ENCODE assay signal across 17 cellular contexts in genomic region chr12:53031616-53032015, GRCh38. TPM values are rescaled to one million over a fixed set of nuclear protein-coding genes. Genes with fewer than 3 reads are reported as not detected.
DNase-seq lines count a peak whose midpoint lies in the region; ATAC-seq and TF ChIP-seq lines count a peak whose summit lies in the region.
"Had no signal": no experiment of that assay in that cellular context is flagged by ENCODE, and none has a peak within 500 bp of the region (broad histone marks: within the 10 kb centered on the region; RNA-seq: fewer than 3 reads in every experiment).

No MANE protein-coding gene starts in this region.

- intact Hi-C loops in left colon (cut with DNase I, micrococcal nuclease) = no loop called here
- intact Hi-C loops in transverse colon (cut with DNase I; ENCODE audit: low total_unique reads) = no loop called here
- intact Hi-C loops in lower lobe of right lung (cut with DNase I) = no loop called here

- in situ Hi-C loops in transverse colon (cut with MboI; ENCODE audit: low pct_ligation_motif_present in 1 of 4, low pct_unique_long_range_greater_than_20kb in 1 of 4, low sequenced_read_pairs in 3 of 4) = no loop called here

- TF ChIP-seq EP300 in transverse colon (IDR thresholded peaks at IDR 0.05; ENCODE audit: low read depth) = no peak

- TF ChIP-seq CTCF in RWPE2 (IDR thresholded peaks at IDR 0.05; ENCODE audit: poor library complexity, severe bottlenecking) = peak; percentile 7
- peak in 2 of 5 experiments; percentile 19 to 21 for TF ChIP-seq CTCF in transverse colon (IDR thresholded peaks at IDR 0.05)
- no peak for TF ChIP-seq CTCF in lower lobe of right lung (IDR thresholded peaks at IDR 0.05)

- 49 to 58% methylated on average over 3 of the region's 3 CpGs for WGBS in transverse colon (ENCODE audit: low coverage in 1 of 2), 2 donors

- H3K27ac Mint-ChIP-seq in activated naive CD8-positive, alpha-beta T cell treated with anti-CD3 and anti-CD28 coated beads, Interleukin-2, amount 50 U/mL, for 24 hours = no peak overlapping the region
- no peak overlapping the region for H3K27ac Mint-ChIP-seq in activated naive CD8-positive, alpha-beta T cell treated with anti-CD3 and anti-CD28 coated beads for 36 hours

- TF ChIP-seq POLR2A in transverse colon (IDR thresholded peaks at IDR 0.05) = no peak

- H3K4me1 Mint-ChIP-seq in activated naive CD8-positive, alpha-beta T cell treated with anti-CD3 and anti-CD28 coated beads, Interleukin-2, amount 50 U/mL, for 24 hours = peaks cover 10% of the 10 kb centered on the region
- H3K4me1 Mint-ChIP-seq in activated naive CD8-positive, alpha-beta T cell treated with anti-CD3 and anti-CD28 coated beads for 36 hours = peaks cover 12% of the 10 kb centered on the region

- H3K36me3 Mint-ChIP-seq in activated naive CD8-positive, alpha-beta T cell treated with anti-CD3 and anti-CD28 coated beads, Interleukin-2, amount 50 U/mL, for 24 hours (ENCODE audit: low read depth) = peaks cover 74% of the 10 kb centered on the region
- peaks cover 46% of the 10 kb centered on the region for H3K36me3 Mint-ChIP-seq in activated naive CD8-positive, alpha-beta T cell treated with anti-CD3 and anti-CD28 coated beads for 36 hours

- H3K9me3 Mint-ChIP-seq in activated naive CD8-positive, alpha-beta T cell treated with anti-CD3 and anti-CD28 coated beads, Interleukin-2, amount 50 U/mL, for 24 hours = no peaks in the 10 kb centered on the region
- no peaks in the 10 kb centered on the region for H3K9me3 Mint-ChIP-seq in activated naive CD8-positive, alpha-beta T cell treated with anti-CD3 and anti-CD28 coated beads for 36 hours

- H3K4me1 ChIP-seq in RWPE2 (ENCODE audit: insufficient read depth, poor library complexity, severe bottlenecking) = no peaks in the 10 kb centered on the region
- H3K4me1 ChIP-seq in transverse colon = peaks cover 0 to 7% (median 0%) of the 10 kb centered on the region in 4 donors
- no peaks in the 10 kb centered on the region for H3K4me1 ChIP-seq in lower lobe of right lung
- H3K4me1 ChIP-seq: Caco-2 had no signal

- H3K27ac ChIP-seq in RWPE2 (ENCODE audit: poor library complexity, severe bottlenecking) (no peak overlapping the region), transverse colon (peak overlapping the region in 3 of 4 donors; percentile 4 to 31 (median 16)), lower lobe of right lung (no peak overlapping the region)
- H3K27ac ChIP-seq: PC-9 had no signal

- no peaks in the 10 kb centered on the region for H3K9me3 ChIP-seq in RWPE2 (ENCODE audit: severe bottlenecking)
- H3K9me3 ChIP-seq in transverse colon = no peaks in the 10 kb centered on the region
- H3K9me3 ChIP-seq in lower lobe of right lung = no peaks in the 10 kb centered on the region
- H3K9me3 ChIP-seq: Caco-2 had no signal

- no peaks in the 10 kb centered on the region for H3K27me3 Mint-ChIP-seq in activated naive CD8-positive, alpha-beta T cell treated with anti-CD3 and anti-CD28 coated beads, Interleukin-2, amount 50 U/mL, for 24 hours
- H3K27me3 Mint-ChIP-seq in activated naive CD8-positive, alpha-beta T cell treated with anti-CD3 and anti-CD28 coated beads for 36 hours = no peaks in the 10 kb centered on the region

- H3K36me3 ChIP-seq in RWPE2 (ENCODE audit: low read depth) (peaks cover 96% of the 10 kb centered on the region), transverse colon (peaks cover 0 to 71% (median 32%) of the 10 kb centered on the region in 4 donors), lower lobe of right lung (peaks cover 98% of the 10 kb centered on the region)

- H3K27me3 ChIP-seq in RWPE2 (ENCODE audit: insufficient read depth, poor library complexity, severe bottlenecking) (no peaks in the 10 kb centered on the region), transverse colon (no peaks in the 10 kb centered on the region), lower lobe of right lung (ENCODE audit: low read depth) (no peaks in the 10 kb centered on the region)

- DNase-seq in activated naive CD8-positive, alpha-beta T cell treated with anti-CD3 and anti-CD28 coated beads, Interleukin-2, amount 50 U/mL, for 24 hours = no peak
- no peak for DNase-seq in activated naive CD8-positive, alpha-beta T cell treated with anti-CD3 and anti-CD28 coated beads for 36 hours
- DNase-seq in RWPE2 (ENCODE audit: low spot score) (no peak), left colon (no peak), transverse colon (no peak), lower lobe of right lung (no peak), NCI-H510A (lab: John Stamatoyannopoulos, UW) (no peak)
- DNase-seq: ACHN, AML-193, Caco-2, DMS153, GOT3, NCI-H187, NCI-H2171, NCI-H446, PC-9 had no signal

- ATAC-seq in activated naive CD8-positive, alpha-beta T cell treated with anti-CD3 and anti-CD28 coated beads, Interleukin-2, amount 50 U/mL, for 24 hours = peak; percentile 31
- ATAC-seq in RWPE2 (ENCODE audit: low read depth) (peak; percentile 48; the same call in 1 of the 3 replicates), left colon (peak; percentile 91), HG03571 (IDR thresholded peaks at IDR 0.05; ENCODE audit: unreplicated experiment) (no peak), lower lobe of right lung (no peak)

- no peak overlapping the region for H3K4me3 Mint-ChIP-seq in activated naive CD8-positive, alpha-beta T cell treated with anti-CD3 and anti-CD28 coated beads, Interleukin-2, amount 50 U/mL, for 24 hours
- H3K4me3 Mint-ChIP-seq in activated naive CD8-positive, alpha-beta T cell treated with anti-CD3 and anti-CD28 coated beads for 36 hours = no peak overlapping the region

- H3K4me3 ChIP-seq in RWPE2 (ENCODE audit: severe bottlenecking) (no peak overlapping the region), transverse colon (no peak overlapping the region), lower lobe of right lung (no peak overlapping the region)
- H3K4me3 ChIP-seq: PC-9 had no signal

RNA-seq across cellular contexts. Expression of gene TNS2, which starts 18.2 kb away (rescaled TPM):
- total RNA-seq in activated naive CD8-positive, alpha-beta T cell treated with anti-CD3 and anti-CD28 coated beads for 36 hours = 1 to 10 TPM; 1.5 to 2.6 TPM
- total RNA-seq in left colon = 10 to 100 TPM; 31.4 to 35.6 TPM
- total RNA-seq in transverse colon = 100 to 1,000 TPM in 2 of 4 donors, 10 to 100 TPM in 2; 48.2 to 397 (median 169) TPM
- total RNA-seq in lower lobe of right lung = 186 TPM

RNA-seq across cellular contexts. Expression of gene EIF4B, which starts 25.4 kb away (rescaled TPM):
- total RNA-seq in activated naive CD8-positive, alpha-beta T cell treated with anti-CD3 and anti-CD28 coated beads for 36 hours = 100 to 1,000 TPM; 704 to 720 TPM
- total RNA-seq in left colon = 100 to 1,000 TPM; 355 to 389 TPM
- 100 to 1,000 TPM; 175 to 383 (median 261) TPM for total RNA-seq in transverse colon
- total RNA-seq in lower lobe of right lung = 453 TPM

RNA-seq across cellular contexts. Expression of gene SPRYD3, which starts 47.6 kb away (rescaled TPM):
- 10 to 100 TPM; 23.5 to 25.7 TPM for total RNA-seq in activated naive CD8-positive, alpha-beta T cell treated with anti-CD3 and anti-CD28 coated beads for 36 hours
- total RNA-seq in left colon (10 to 100 TPM; 30.7 to 34.9 TPM), transverse colon (10 to 100 TPM; 10.1 to 27.0 (median 21.9) TPM), lower lobe of right lung (47.9 TPM)

Comparison
In these comparisons a context has a peak if more than half of its experiments do, and no peak if none do; other contexts are left out.
1. ATAC-seq: peak in activated naive CD8-positive, alpha-beta T cell treated with anti-CD3 and anti-CD28 coated beads, Interleukin-2, amount 50 U/mL, for 24 hours (single experiment), RWPE2 (single experiment) and left colon (single experiment); none in HG03571 (single experiment) and lower lobe of right lung (0 of 2).
2. H3K27ac ChIP-seq: peak in transverse colon (3 of 4); none in RWPE2 (single experiment) and lower lobe of right lung (single experiment).
3. RNA of gene TNS2, which starts 18.2 kb away (total RNA-seq): 48.2 to 397 TPM in transverse colon, 186 TPM in lower lobe of right lung (single experiment) and 31.4 to 35.6 TPM in left colon; 1.5 to 2.6 TPM in activated naive CD8-positive, alpha-beta T cell treated with anti-CD3 and anti-CD28 coated beads for 36 hours; every median in the first group is over 4 times any median in the second.